ENCODE assay signal across 2 cellular contexts in genomic region chr7:90033850-90034249, GRCh38.
TF ChIP-seq lines count a peak whose summit lies in the region.

No MANE protein-coding gene starts in this region.

TF ChIP-seq in GM23338, 12 proteins besides CTCF, POLR2A, EP300 and RAD21 (continued from another document):
- TF ChIP-seq REST (IDR thresholded peaks at IDR 0.05; ENCODE audit: unreplicated experiment): no peak
- TF ChIP-seq STAT1 (IDR thresholded peaks at IDR 0.05; ENCODE audit: unreplicated experiment): no peak
- TF ChIP-seq ZNF331 (CRISPR knock-in tag; IDR thresholded peaks at IDR 0.05; ENCODE audit: low read depth): no peak
- TF ChIP-seq ZNF114 (CRISPR knock-in tag; IDR thresholded peaks at IDR 0.05): no peak
- TF ChIP-seq JUNB (IDR thresholded peaks at IDR 0.05; ENCODE audit: unreplicated experiment): no peak
- TF ChIP-seq ETS1 (IDR thresholded peaks at IDR 0.05): no peak

TF ChIP-seq in WTC11, 78 proteins besides CTCF, POLR2A, EP300 and RAD21 (continued from another document):
- TF ChIP-seq ZNF532 (CRISPR knock-in tag; IDR thresholded peaks at IDR 0.05; ENCODE audit: borderline replicate concordance): no peak
- TF ChIP-seq CBFB (CRISPR knock-in tag; IDR thresholded peaks at IDR 0.05; ENCODE audit: low read depth): no peak
- TF ChIP-seq SMAD3 (CRISPR knock-in tag; IDR thresholded peaks at IDR 0.05; ENCODE audit: borderline replicate concordance): no peak
